In the genomic region with DNA sequence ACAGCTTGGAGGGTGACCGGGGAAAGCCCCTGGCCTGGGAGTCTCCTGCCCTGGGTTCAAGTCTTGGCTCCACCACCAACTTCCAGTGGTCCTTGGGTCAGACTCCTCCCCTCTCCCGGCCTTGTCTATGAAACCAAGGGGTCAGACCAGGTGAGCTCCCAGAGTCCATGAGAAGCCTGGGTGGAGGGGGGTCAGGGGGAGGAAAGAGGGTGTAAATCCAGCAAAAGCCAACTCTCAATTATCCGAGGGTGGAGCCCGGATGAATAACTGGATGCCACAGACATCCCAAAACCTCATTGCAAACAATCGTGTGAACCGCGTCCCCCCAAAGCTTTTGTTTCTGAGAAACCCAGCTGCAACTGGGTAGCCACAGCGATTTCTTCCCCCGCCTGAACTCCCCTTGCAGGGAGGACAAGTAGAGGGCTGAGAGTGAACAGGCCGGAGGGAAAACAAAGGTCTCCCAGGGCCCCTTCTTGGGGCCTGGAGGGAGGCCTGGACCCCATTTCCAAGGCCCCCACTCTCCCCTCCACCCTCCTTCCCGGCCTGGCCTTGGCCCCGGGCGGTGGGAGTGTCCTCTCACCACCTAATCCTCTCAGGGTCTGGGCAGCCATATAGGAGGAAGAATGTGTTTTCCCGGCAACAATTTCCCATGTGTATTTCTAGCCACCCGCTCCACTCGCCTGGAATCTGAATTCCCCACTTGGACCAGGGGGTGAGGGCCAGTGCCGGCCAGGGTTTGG, we compare ENCODE assay signal across 11 cellular contexts. TPM values are rescaled to one million over a fixed set of nuclear protein-coding genes. Genes with fewer than 3 reads are reported as not detected.
DNase-seq lines count a peak whose midpoint lies in the region; ATAC-seq and TF ChIP-seq lines count a peak whose summit lies in the region.
"Had no signal": no experiment of that assay in that cellular context is flagged by ENCODE, and none has a peak within 500 bp of the region (broad histone marks: within the 10 kb centered on the region; RNA-seq: fewer than 3 reads in every experiment).

No MANE protein-coding gene starts in this region.

- TF ChIP-seq RAD21 in SK-N-SH (IDR thresholded peaks at IDR 0.05; ENCODE audit: low read length), result no peak

- no peak for DNase-seq in SK-N-SH
- DNase-seq in nephron progenitor cell, result no peak
- DNase-seq in upper lobe of left lung, result peak in 1 of 2 donors; percentile 59
- DNase-seq in activated CD4-positive, alpha-beta T cell treated with anti-CD3 and anti-CD28 coated beads, Interleukin-2, amount 10 ng/mL, durations not matched to agents 7 days and 5 days, result no peak
- no peak for DNase-seq in activated naive CD8-positive, alpha-beta T cell treated with anti-CD3 and anti-CD28 coated beads, Interleukin-2, amount 50 U/mL, for 24 hours
- no peak for DNase-seq in naive thymus-derived CD8-positive, alpha-beta T cell
- DNase-seq: effector memory CD4-positive, alpha-beta T cell; NCI-H187 treated with DMSO at 0.1 percent for 48 hours had no signal

- POLR2A ChIA-PET in SK-N-SH (lab: Yijun Ruan, JAX), result no interaction called here
- POLR2A ChIA-PET in activated CD4-positive, alpha-beta T cell treated with anti-CD3 and anti-CD28 coated beads, Interleukin-2, amount 10 ng/mL, durations not matched to agents 7 days and 5 days (lab: Charles Lee), result no interaction called here
- POLR2A ChIA-PET in naive thymus-derived CD8-positive, alpha-beta T cell (lab: Charles Lee), result interaction anchor here (0.6 to 1.6 kb wide), 4 partner anchors 10 to 341 kb away, joined by 3 to 6 read pairs (median 4); no protein-coding TSS in a partner anchor

- CTCF ChIA-PET in SK-N-SH (lab: Yijun Ruan, JAX), result interaction anchor here (0.9 to 3.5 kb wide), 9 partner anchors 10 to 84 kb away, joined by 3 to 22 read pairs (median 9); a partner anchor contains a TSS
- CTCF ChIA-PET in activated CD4-positive, alpha-beta T cell treated with anti-CD3 and anti-CD28 coated beads, Interleukin-2, amount 10 ng/mL, durations not matched to agents 7 days and 5 days (lab: Charles Lee), result interaction anchor here (0.6 to 4.1 kb wide), 8 partner anchors 8 to 199 kb away, joined by 3 to 16 read pairs (median 4); no protein-coding TSS in a partner anchor

- no peaks in the 10 kb centered on the region for H3K27me3 Mint-ChIP-seq in nephron progenitor cell (ENCODE audit: low read depth, poor library complexity)
- H3K27me3 Mint-ChIP-seq in activated CD4-positive, alpha-beta T cell treated with anti-CD3 and anti-CD28 coated beads, Interleukin-2, amount 10 ng/mL, durations not matched to agents 7 days and 5 days, result peaks cover 15% of the 10 kb centered on the region
- H3K27me3 Mint-ChIP-seq in activated naive CD8-positive, alpha-beta T cell treated with anti-CD3 and anti-CD28 coated beads, Interleukin-2, amount 50 U/mL, for 24 hours, result peaks cover 17% of the 10 kb centered on the region
- peaks cover 9 to 20% (median 11%) of the 10 kb centered on the region in 5 donors for H3K27me3 Mint-ChIP-seq in naive thymus-derived CD8-positive, alpha-beta T cell

- WGBS in SK-N-SH (ENCODE audit: low lambda C conversion rate), result 84% methylated on average over 15 of the region's 17 CpGs
- WGBS in upper lobe of left lung, 2 donors, result 41 to 51% methylated on average over 15 to 17 of the region's 17 CpGs

- H3K4me2 ChIP-seq in SK-N-SH, result peak overlapping the region; percentile 99

- H3K36me3 ChIP-seq in SK-N-SH (replicated peaks in 1 of 2; ENCODE audit: control insufficient read depth in 1 of 2, insufficient read depth in 2 of 2, low read length in 1 of 2), result no peaks in the 10 kb centered on the region
- H3K36me3 ChIP-seq in duodenal mucosa (ENCODE audit: control insufficient read depth in 1 of 2, insufficient read depth in 2 of 2, low read length in 2 of 2), result no peaks in the 10 kb centered on the region
- H3K36me3 ChIP-seq in upper lobe of left lung, result no peaks in the 10 kb centered on the region
- H3K36me3 ChIP-seq: SJCRH30 had no signal

- H4K20me1 ChIP-seq in SK-N-SH (ENCODE audit: insufficient read depth), result peaks cover 69% of the 10 kb centered on the region

- TF ChIP-seq CTCF in SK-N-SH (IDR thresholded peaks at IDR 0.05) (no peak), nephron progenitor cell (IDR thresholded peaks at IDR 0.05) (no peak), upper lobe of left lung (IDR thresholded peaks at IDR 0.05) (no peak)

- H3K4me3 ChIP-seq in SK-N-SH (ENCODE audit: low read depth in 2 of 2, low read length in 1 of 2) (no peak overlapping the region), duodenal mucosa (ENCODE audit: low read depth in 1 of 2, low read length in 2 of 2) (no peak overlapping the region), upper lobe of left lung (peak overlapping the region in 3 of 4 donors; percentile 76 to 89 (median 78))

- H3K9ac ChIP-seq in SK-N-SH (no peak overlapping the region), duodenal mucosa (ENCODE audit: low read depth in 1 of 2, low read length in 2 of 2) (no peak overlapping the region)

- H3K4me1 Mint-ChIP-seq in nephron progenitor cell, result peaks cover 47% of the 10 kb centered on the region
- peaks cover 23% of the 10 kb centered on the region for H3K4me1 Mint-ChIP-seq in activated CD4-positive, alpha-beta T cell treated with anti-CD3 and anti-CD28 coated beads, Interleukin-2, amount 10 ng/mL, durations not matched to agents 7 days and 5 days
- peaks cover 13% of the 10 kb centered on the region for H3K4me1 Mint-ChIP-seq in activated naive CD8-positive, alpha-beta T cell treated with anti-CD3 and anti-CD28 coated beads, Interleukin-2, amount 50 U/mL, for 24 hours
- peaks cover 13 to 20% (median 16%) of the 10 kb centered on the region in 4 donors for H3K4me1 Mint-ChIP-seq in naive thymus-derived CD8-positive, alpha-beta T cell

- H3K4me1 ChIP-seq in SK-N-SH (ENCODE audit: control insufficient read depth in 1 of 2, insufficient read depth in 2 of 2, low read depth in 1 of 2, low read length in 1 of 2) (peaks cover 13 to 49% of the 10 kb centered on the region in 2 experiments; a peak in 1 of 4 replicates), duodenal mucosa (ENCODE audit: control insufficient read depth in 1 of 2, insufficient read depth in 2 of 2, low read length in 2 of 2) (peaks cover 11 to 39% of the 10 kb centered on the region in 2 donors), upper lobe of left lung (peaks cover 64 to 97% (median 82%) of the 10 kb centered on the region in 4 donors)

- ATAC-seq in SK-N-SH treated with all-trans-retinoic acid at 6 μM for 48 hours, result no peak
- ATAC-seq in upper lobe of left lung (ENCODE audit: low FRiP score in 2 of 2), result no peak
- no peak for ATAC-seq in activated naive CD8-positive, alpha-beta T cell treated with anti-CD3 and anti-CD28 coated beads, Interleukin-2, amount 50 U/mL, for 24 hours
- no peak for ATAC-seq in naive thymus-derived CD8-positive, alpha-beta T cell

- peaks cover 75% of the 10 kb centered on the region for H3K79me2 ChIP-seq in SK-N-SH (ENCODE audit: insufficient read depth)

- peaks cover 5% of the 10 kb centered on the region for H3F3A ChIP-seq in SK-N-SH (replicated peaks; ENCODE audit: insufficient read depth)

- TF ChIP-seq POLR2A in upper lobe of left lung (IDR thresholded peaks at IDR 0.05), result no peak

- H3K9me3 Mint-ChIP-seq in nephron progenitor cell, result no peaks in the 10 kb centered on the region
- no peaks in the 10 kb centered on the region for H3K9me3 Mint-ChIP-seq in activated CD4-positive, alpha-beta T cell treated with anti-CD3 and anti-CD28 coated beads, Interleukin-2, amount 10 ng/mL, durations not matched to agents 7 days and 5 days
- no peaks in the 10 kb centered on the region for H3K9me3 Mint-ChIP-seq in activated naive CD8-positive, alpha-beta T cell treated with anti-CD3 and anti-CD28 coated beads, Interleukin-2, amount 50 U/mL, for 24 hours
- H3K9me3 Mint-ChIP-seq in naive thymus-derived CD8-positive, alpha-beta T cell, result no peaks in the 10 kb centered on the region

- no peaks in the 10 kb centered on the region for H3K36me3 Mint-ChIP-seq in nephron progenitor cell (ENCODE audit: low read depth)
- H3K36me3 Mint-ChIP-seq in activated CD4-positive, alpha-beta T cell treated with anti-CD3 and anti-CD28 coated beads, Interleukin-2, amount 10 ng/mL, durations not matched to agents 7 days and 5 days (ENCODE audit: low read depth), result peaks cover 2% of the 10 kb centered on the region
- H3K36me3 Mint-ChIP-seq in activated naive CD8-positive, alpha-beta T cell treated with anti-CD3 and anti-CD28 coated beads, Interleukin-2, amount 50 U/mL, for 24 hours (ENCODE audit: low read depth), result no peaks in the 10 kb centered on the region
- H3K36me3 Mint-ChIP-seq in naive thymus-derived CD8-positive, alpha-beta T cell, result peaks cover 0 to 2% (median 0%) of the 10 kb centered on the region in 3 donors

- H3K27ac Mint-ChIP-seq in nephron progenitor cell, result peak overlapping the region; percentile 98
- no peak overlapping the region for H3K27ac Mint-ChIP-seq in activated CD4-positive, alpha-beta T cell treated with anti-CD3 and anti-CD28 coated beads, Interleukin-2, amount 10 ng/mL, durations not matched to agents 7 days and 5 days
- H3K27ac Mint-ChIP-seq in activated naive CD8-positive, alpha-beta T cell treated with anti-CD3 and anti-CD28 coated beads, Interleukin-2, amount 50 U/mL, for 24 hours, result no peak overlapping the region
- peak overlapping the region in 1 of 10 donors; percentile 31 for H3K27ac Mint-ChIP-seq in naive thymus-derived CD8-positive, alpha-beta T cell

- TF ChIP-seq EP300 in SK-N-SH (IDR thresholded peaks at IDR 0.05; ENCODE audit: borderline replicate concordance in 1 of 2, low read depth in 1 of 2, low read length in 1 of 2) (no peak), upper lobe of left lung (IDR thresholded peaks at IDR 0.05) (no peak)

- H3K9me3 ChIP-seq in SK-N-SH (no peaks in the 10 kb centered on the region), duodenal mucosa (ENCODE audit: control insufficient read depth in 1 of 2, low read length in 2 of 2) (no peaks in the 10 kb centered on the region), upper lobe of left lung (no peaks in the 10 kb centered on the region)
- H3K9me3 ChIP-seq: SJCRH30 had no signal

- H3K9me2 ChIP-seq in SK-N-SH, result no peaks in the 10 kb centered on the region

- no peak overlapping the region; a peak in 1 of 4 replicates for H3K27ac ChIP-seq in SK-N-SH (ENCODE audit: low read depth in 2 of 2, low read length in 1 of 2)
- H3K27ac ChIP-seq in duodenal mucosa (ENCODE audit: low read depth, low read length), result peak overlapping the region; percentile 42
- peak overlapping the region; percentile 93 to 96 (median 94) for H3K27ac ChIP-seq in upper lobe of left lung
- H3K27ac ChIP-seq: SJCRH30 had no signal

- H3K4me3 Mint-ChIP-seq in nephron progenitor cell, result peak overlapping the region; percentile 85
- H3K4me3 Mint-ChIP-seq in activated CD4-positive, alpha-beta T cell treated with anti-CD3 and anti-CD28 coated beads, Interleukin-2, amount 10 ng/mL, durations not matched to agents 7 days and 5 days, result no peak overlapping the region
- no peak overlapping the region for H3K4me3 Mint-ChIP-seq in activated naive CD8-positive, alpha-beta T cell treated with anti-CD3 and anti-CD28 coated beads, Interleukin-2, amount 50 U/mL, for 24 hours
- peak overlapping the region in 3 of 10 donors; percentile 22 to 37 (median 23) for H3K4me3 Mint-ChIP-seq in naive thymus-derived CD8-positive, alpha-beta T cell

- H3K27me3 ChIP-seq in SK-N-SH (ENCODE audit: insufficient read depth) (no peaks in the 10 kb centered on the region), duodenal mucosa (ENCODE audit: control insufficient read depth in 1 of 2, insufficient read depth in 2 of 2, low read length in 2 of 2) (peaks cover 17 to 31% of the 10 kb centered on the region in 2 donors), upper lobe of left lung (peaks cover 0 to 10% (median 4%) of the 10 kb centered on the region in 4 donors)
- H3K27me3 ChIP-seq: SJCRH30 had no signal

- H2AFZ ChIP-seq in SK-N-SH (ENCODE audit: low read depth), result no peak overlapping the region

RNA-seq across cellular contexts. Expression of a gene that starts 2.5 kb away (rescaled TPM):
- 3.3 and 6.5 TPM in 2 replicates for polyA plus RNA-seq in SK-N-SH (2012; rRNA removed)
- polyA plus RNA-seq in SK-N-SH (2012; cell fraction: cytosol; rRNA removed), result 3.5 and 5.8 TPM in 2 replicates
- 18.3 and 22.6 TPM in 2 replicates for polyA plus RNA-seq in SK-N-SH (2012; cell fraction: nucleus; rRNA removed)
- 10 to 100 TPM; 10.5 to 35.2 (median 22.6) TPM for total RNA-seq in upper lobe of left lung
- under 1 TPM; 0.12 to 0.17 TPM for total RNA-seq in activated CD4-positive, alpha-beta T cell treated with anti-CD3 and anti-CD28 coated beads, Interleukin-2, amount 10 ng/mL, durations not matched to agents 7 days and 5 days
- total RNA-seq in naive thymus-derived CD8-positive, alpha-beta T cell, result under 1 TPM in 1 of 2 experiments, not detected in 1; 0.10 TPM
- not detected for polyA plus RNA-seq in naive thymus-derived CD8-positive, alpha-beta T cell

RNA-seq across cellular contexts. Expression of a gene that starts 32.8 kb away (rescaled TPM):
- polyA plus RNA-seq in SK-N-SH (2012; rRNA removed), result 96.3 and 96.4 TPM in 2 replicates
- 52.4 and 75.8 TPM in 2 replicates for polyA plus RNA-seq in SK-N-SH (2012; cell fraction: cytosol; rRNA removed)
- 95.5 and 121 TPM in 2 replicates for polyA plus RNA-seq in SK-N-SH (2012; cell fraction: nucleus; rRNA removed)
- total RNA-seq in upper lobe of left lung, result 10 to 100 TPM; 45.5 to 71.8 (median 62.6) TPM
- total RNA-seq in activated CD4-positive, alpha-beta T cell treated with anti-CD3 and anti-CD28 coated beads, Interleukin-2, amount 10 ng/mL, durations not matched to agents 7 days and 5 days, result 10 to 100 TPM; 35.1 to 39.3 TPM
- total RNA-seq in naive thymus-derived CD8-positive, alpha-beta T cell, result 10 to 100 TPM; 40.9 to 46.1 TPM
- 10 to 100 TPM; 33.6 to 44.4 (median 39.3) TPM for polyA plus RNA-seq in naive thymus-derived CD8-positive, alpha-beta T cell

RNA-seq across cellular contexts. Expression of a gene that starts 45.5 kb away (rescaled TPM):
- 8.8 and 13.1 TPM in 2 replicates for polyA plus RNA-seq in SK-N-SH (2012; rRNA removed)
- polyA plus RNA-seq in SK-N-SH (2012; cell fraction: cytosol; rRNA removed), result 5.4 and 7.4 TPM in 2 replicates
- polyA plus RNA-seq in SK-N-SH (2012; cell fraction: nucleus; rRNA removed), result 13.6 and 21.0 TPM in 2 replicates
- 10 to 100 TPM in 3 of 6 donors, 1 to 10 TPM in 3; 3.7 to 24.1 (median 8.9) TPM for total RNA-seq in upper lobe of left lung
- total RNA-seq in activated CD4-positive, alpha-beta T cell treated with anti-CD3 and anti-CD28 coated beads, Interleukin-2, amount 10 ng/mL, durations not matched to agents 7 days and 5 days, result 10 to 100 TPM; 19.3 to 19.7 TPM
- 10 to 100 TPM; 32.6 to 39.8 TPM for total RNA-seq in naive thymus-derived CD8-positive, alpha-beta T cell
- 1 to 10 TPM in 2 of 3 donors, under 1 TPM in 1; 0.84 to 3.0 (median 1.3) TPM for polyA plus RNA-seq in naive thymus-derived CD8-positive, alpha-beta T cell

RNA-seq across cellular contexts. Expression of a gene that starts 53.3 kb away (rescaled TPM):
- 11.4 and 37.4 TPM in 2 replicates for polyA plus RNA-seq in SK-N-SH (2012; rRNA removed)
- 14.5 and 28.9 TPM in 2 replicates for polyA plus RNA-seq in SK-N-SH (2012; cell fraction: cytosol; rRNA removed)
- polyA plus RNA-seq in SK-N-SH (2012; cell fraction: nucleus; rRNA removed), result 42.9 and 52.9 TPM in 2 replicates
- total RNA-seq in upper lobe of left lung, result 10 to 100 TPM; 11.4 to 40.6 (median 30.2) TPM
- not detected for total RNA-seq in activated CD4-positive, alpha-beta T cell treated with anti-CD3 and anti-CD28 coated beads, Interleukin-2, amount 10 ng/mL, durations not matched to agents 7 days and 5 days
- under 1 TPM; 0.30 to 0.34 TPM for total RNA-seq in naive thymus-derived CD8-positive, alpha-beta T cell
- polyA plus RNA-seq in naive thymus-derived CD8-positive, alpha-beta T cell, result under 1 TPM in 1 of 3 donors, not detected in 2; 0.12 TPM

Comparison
In these comparisons a context has a peak if more than half of its experiments do, and no peak if none do; other contexts are left out.
1. H3K27ac ChIP-seq: peak in duodenal mucosa (single experiment) and upper lobe of left lung (4 of 4); none in SK-N-SH (0 of 2).
2. H3K4me3 ChIP-seq: peak in upper lobe of left lung (3 of 4); none in SK-N-SH (0 of 2) and duodenal mucosa (0 of 2).
3. RNA of a gene that starts 2.5 kb away (total RNA-seq): 10.5 to 35.2 TPM in upper lobe of left lung; 0.12 to 0.17 TPM in activated CD4-positive, alpha-beta T cell treated with anti-CD3 and anti-CD28 coated beads, Interleukin-2, amount 10 ng/mL, durations not matched to agents 7 days and 5 days and 0.10 TPM in naive thymus-derived CD8-positive, alpha-beta T cell; every median in the first group is over 4 times any median in the second.